Comparison of ENCODE assay signal across 14 cellular contexts in genomic region chr2:239109041-239109915, GRCh38.
DNase-seq lines count a peak whose midpoint lies in the region; ATAC-seq, FAIRE-seq and TF ChIP-seq lines count a peak whose summit lies in the region.
"Had no signal": no experiment of that assay in that cellular context is flagged by ENCODE, and none has a peak within 500 bp of the region (broad histone marks: within the 10 kb centered on the region; RNA-seq: fewer than 3 reads in every experiment).

No MANE protein-coding gene starts in this region.

- no peak for FAIRE-seq in astrocyte (lab: Jason Lieb, UNC)
- FAIRE-seq in HepG2 (lab: Jason Lieb, UNC) = no peak
- FAIRE-seq: H1 had no signal

- H3K27me3 ChIP-seq in astrocyte (ENCODE audit: insufficient read depth, low read length) = no peaks in the 10 kb centered on the region
- H3K27me3 ChIP-seq in HepG2 (ENCODE audit: control insufficient read depth in 1 of 2, insufficient read depth in 2 of 2, low read length in 2 of 2) = no peaks in the 10 kb centered on the region

- CTCF ChIA-PET in HepG2 (lab: Yijun Ruan, JAX; ENCODE audit: low intra/inter-chr PET ratio, low total read pairs) = no interaction called here

- TF ChIP-seq POLR2A in HepG2 (IDR thresholded peaks at IDR 0.05; ENCODE audit: insufficient read depth in 1 of 2, low read depth in 2 of 2, low read length in 2 of 2) = no peak

- no peak for TF ChIP-seq CTCF in astrocyte (IDR thresholded peaks at IDR 0.05; ENCODE audit: insufficient read depth, low read depth, low read length)
- TF ChIP-seq CTCF in HepG2 (CRISPR knock-in tag; IDR thresholded peaks at IDR 0.05) = no peak
- TF ChIP-seq CTCF in coronary artery (IDR thresholded peaks at IDR 0.05) = no peak

- peaks cover 7% of the 10 kb centered on the region for H3K4me1 Mint-ChIP-seq in astrocyte (ENCODE audit: low read depth, unreplicated experiment)
- no peaks in the 10 kb centered on the region for H3K4me1 Mint-ChIP-seq in stimulated activated effector memory CD8-positive, alpha-beta T cell treated with anti-CD3 and anti-CD28 coated beads, Interleukin-12 subunit alpha, Interleukin-12 subunit beta, amount 100 ng/mL, for 72 hours
- H3K4me1 Mint-ChIP-seq: activated naive CD4-positive, alpha-beta T cell treated with anti-CD3 and anti-CD28 coated beads, Interleukin-2, amount 50 U/mL, for 24 hours; naive B cell had no signal

- no peak overlapping the region for H3K4me3 Mint-ChIP-seq in astrocyte (ENCODE audit: unreplicated experiment)
- H3K4me3 Mint-ChIP-seq in stimulated activated effector memory CD8-positive, alpha-beta T cell treated with anti-CD3 and anti-CD28 coated beads, Interleukin-12 subunit alpha, Interleukin-12 subunit beta, amount 100 ng/mL, for 72 hours = no peak overlapping the region
- H3K4me3 Mint-ChIP-seq: activated naive CD4-positive, alpha-beta T cell treated with anti-CD3 and anti-CD28 coated beads, Interleukin-2, amount 50 U/mL, for 24 hours; naive B cell had no signal

- H3K36me3 ChIP-seq in astrocyte (ENCODE audit: insufficient read depth, low read length) = no peaks in the 10 kb centered on the region
- H3K36me3 ChIP-seq in HepG2 (replicated peaks in 1 of 2; ENCODE audit: control insufficient read depth in 1 of 2, insufficient read depth in 2 of 2, low read length in 2 of 2) = peaks cover 20 to 28% of the 10 kb centered on the region in 2 experiments; a peak in 4 of 5 replicates

- peak overlapping the region; percentile 2 for H3K27ac Mint-ChIP-seq in astrocyte (ENCODE audit: unreplicated experiment)
- no peak overlapping the region for H3K27ac Mint-ChIP-seq in stimulated activated effector memory CD8-positive, alpha-beta T cell treated with anti-CD3 and anti-CD28 coated beads, Interleukin-12 subunit alpha, Interleukin-12 subunit beta, amount 100 ng/mL, for 72 hours
- H3K27ac Mint-ChIP-seq: activated naive CD4-positive, alpha-beta T cell treated with anti-CD3 and anti-CD28 coated beads, Interleukin-2, amount 50 U/mL, for 24 hours; naive B cell had no signal

- WGBS in HepG2 (ENCODE audit: low lambda C conversion rate) = 96% methylated on average over 14 of the region's 19 CpGs

- TF ChIP-seq RAD21 in HepG2 (CRISPR knock-in tag; IDR thresholded peaks at IDR 0.05) = no peak

- POLR2A ChIA-PET in HepG2 (lab: Yijun Ruan, JAX) = no interaction called here

- H3K9ac ChIP-seq in astrocyte (ENCODE audit: low read length) (no peak overlapping the region), HepG2 (ENCODE audit: insufficient read depth, low read depth, low read length) (no peak overlapping the region)

- H3K4me3 ChIP-seq in astrocyte (ENCODE audit: insufficient read depth, low read depth, low read length) = no peak overlapping the region
- no peak overlapping the region for H3K4me3 ChIP-seq in HepG2 (replicated peaks in 1 of 3; ENCODE audit: insufficient read depth in 1 of 3, low read depth in 2 of 3, low read length in 3 of 3)
- no peak overlapping the region for H3K4me3 ChIP-seq in coronary artery

- H3K9me3 Mint-ChIP-seq in astrocyte (ENCODE audit: unreplicated experiment) = no peaks in the 10 kb centered on the region
- H3K9me3 Mint-ChIP-seq in stimulated activated effector memory CD8-positive, alpha-beta T cell treated with anti-CD3 and anti-CD28 coated beads, Interleukin-12 subunit alpha, Interleukin-12 subunit beta, amount 100 ng/mL, for 72 hours = no peaks in the 10 kb centered on the region
- H3K9me3 Mint-ChIP-seq: activated naive CD4-positive, alpha-beta T cell treated with anti-CD3 and anti-CD28 coated beads, Interleukin-2, amount 50 U/mL, for 24 hours; naive B cell had no signal

- peaks cover 2% of the 10 kb centered on the region for H3K4me1 ChIP-seq in astrocyte (ENCODE audit: insufficient read depth, low read length)
- H3K4me1 ChIP-seq in HepG2 (ENCODE audit: insufficient read depth, low read length) = peaks cover 12% of the 10 kb centered on the region

- no peaks in the 10 kb centered on the region for H3K79me2 ChIP-seq in astrocyte (ENCODE audit: insufficient read depth, low read length)
- no peaks in the 10 kb centered on the region for H3K79me2 ChIP-seq in HepG2 (ENCODE audit: insufficient read depth, low read length)

- no peaks in the 10 kb centered on the region for H3K27me3 Mint-ChIP-seq in astrocyte (ENCODE audit: low read depth, unreplicated experiment)
- H3K27me3 Mint-ChIP-seq: activated naive CD4-positive, alpha-beta T cell treated with anti-CD3 and anti-CD28 coated beads, Interleukin-2, amount 50 U/mL, for 24 hours; naive B cell had no signal

- H4K20me1 ChIP-seq in astrocyte (ENCODE audit: insufficient read depth, low read length) (no peaks in the 10 kb centered on the region), HepG2 (ENCODE audit: insufficient read depth, low read length) (0 out of 2 replicates have a peak, but pooled peaks cover 3% of the 10 kb centered on the region)

- H3K9me3 ChIP-seq in astrocyte (ENCODE audit: insufficient read depth, low read depth, low read length) (no peaks in the 10 kb centered on the region), HepG2 (ENCODE audit: low read length) (no peaks in the 10 kb centered on the region)

- no peak overlapping the region for H2AFZ ChIP-seq in astrocyte (ENCODE audit: low read depth, low read length)
- no peak overlapping the region for H2AFZ ChIP-seq in HepG2 (ENCODE audit: low read length)

- in situ Hi-C loops in HepG2 (cut with HindIII; ENCODE audit: extremely low pct_ligation_motif_present, low pct_unique_long_range_greater_than_20kb) = loop anchor here (5.0 kb wide), 1 partner anchor 72 kb away; no protein-coding TSS in a partner anchor

- DNase-seq in A172 (ENCODE audit: low spot score) (peak; percentile 25), NCI-H1105 (lab: John Stamatoyannopoulos, UW) (peak; percentile 76), astrocyte (ENCODE audit: low read depth) (no peak), HepG2 (ENCODE audit: low spot score) (no peak), coronary artery (ENCODE audit: low spot score) (no peak), KG1 (lab: John Stamatoyannopoulos, UW) (no peak)
- DNase-seq in stimulated activated effector memory CD8-positive, alpha-beta T cell treated with anti-CD3 and anti-CD28 coated beads, Interleukin-12 subunit alpha, Interleukin-12 subunit beta, amount 100 ng/mL, for 72 hours (ENCODE audit: low spot score in 2 of 2) = no peak
- DNase-seq in activated effector memory CD4-positive, alpha-beta T cell treated with Interleukin-2 at 50 U/mL for 16 hours = no peak
- DNase-seq: activated CD4-positive, alpha-beta T cell treated with anti-CD3 and anti-CD28 coated beads, Interleukin-2, amount 50 U/mL, for 1 hour; effector CD8-positive, alpha-beta T cell; KBM-7; naive B cell had no signal

- no peak overlapping the region for H3K27ac ChIP-seq in astrocyte (ENCODE audit: low read depth, low read length)
- H3K27ac ChIP-seq in HepG2 (ENCODE audit: extremely low read length, insufficient read depth, low read length) = no peak overlapping the region
- H3K27ac ChIP-seq in coronary artery = no peak overlapping the region

- H3K36me3 Mint-ChIP-seq in astrocyte (ENCODE audit: low read depth, unreplicated experiment) = no peaks in the 10 kb centered on the region
- H3K36me3 Mint-ChIP-seq in stimulated activated effector memory CD8-positive, alpha-beta T cell treated with anti-CD3 and anti-CD28 coated beads, Interleukin-12 subunit alpha, Interleukin-12 subunit beta, amount 100 ng/mL, for 72 hours = peaks cover 4% of the 10 kb centered on the region

- no peak for ATAC-seq in HepG2
- ATAC-seq in stimulated activated effector memory CD8-positive, alpha-beta T cell treated with anti-CD3 and anti-CD28 coated beads, Interleukin-12 subunit alpha, Interleukin-12 subunit beta, amount 100 ng/mL, for 72 hours = no peak

- no TSS peak for BruUV-seq in HepG2 (replicated peaks; lab: Mats Ljungman, UMichigan)

- intact Hi-C loops in HepG2 (cut with micrococcal nuclease; ENCODE audit: unreplicated experiment) = no loop called here

- TF ChIP-seq EP300 in HepG2 (IDR thresholded peaks at IDR 0.05; ENCODE audit: low read depth in 2 of 2, low read length in 2 of 2) (no peak), HepG2 (CRISPR knock-in tag; IDR thresholded peaks at IDR 0.05; ENCODE audit: borderline replicate concordance) (no peak)

- H3K4me2 ChIP-seq in astrocyte (ENCODE audit: low read length) (no peak overlapping the region), HepG2 (ENCODE audit: low read depth, low read length) (no peak overlapping the region)

TF ChIP-seq in HepG2, 621 proteins besides CTCF, POLR2A, EP300 and RAD21:
- no peak for TF ChIP-seq CEBPZ (IDR thresholded peaks at IDR 0.05; ENCODE audit: low read length)
- no peak for TF ChIP-seq TCF7L2 (IDR thresholded peaks at IDR 0.05; ENCODE audit: low read depth, low read length)
- peak; percentile 60 for TF ChIP-seq AGO2 (optimal IDR thresholded peaks at IDR 0.05; ENCODE audit: low read depth, low read length)
- no peak for TF ChIP-seq CBX2 (IDR thresholded peaks at IDR 0.05; ENCODE audit: low read depth, low read length)
- no peak for TF ChIP-seq CBX2 (CRISPR knock-in tag; IDR thresholded peaks at IDR 0.05; ENCODE audit: low read depth)
- no peak for TF ChIP-seq TRIM24 (CRISPR knock-in tag; IDR thresholded peaks at IDR 0.05)

Comparison
In these comparisons a context has a peak if more than half of its experiments do, and no peak if none do; other contexts are left out.
1. DNase-seq: peak in A172 (single experiment) and NCI-H1105 (single experiment); none in astrocyte (single experiment), HepG2 (single experiment), coronary artery (single experiment), stimulated activated effector memory CD8-positive, alpha-beta T cell treated with anti-CD3 and anti-CD28 coated beads, Interleukin-12 subunit alpha, Interleukin-12 subunit beta, amount 100 ng/mL, for 72 hours (0 of 2), activated effector memory CD4-positive, alpha-beta T cell treated with Interleukin-2 at 50 U/mL for 16 hours (single experiment) and KG1 (single experiment).